Comparison of ENCODE assay signal across 8 cellular contexts in genomic region chr1:220787069-220787614, GRCh38. TPM values are rescaled to one million over a fixed set of nuclear protein-coding genes. Genes with fewer than 3 reads are reported as not detected.
A peak's percentile ranks its signal among the peaks of the same experiment; 100 is the strongest.
DNase-seq lines count a peak whose midpoint lies in the region; ATAC-seq and TF ChIP-seq lines count a peak whose summit lies in the region.

No MANE protein-coding gene starts in this region.

- H3K4me3 ChIP-seq in HL-60 (replicated peaks; ENCODE audit: insufficient read depth, low read length): peak overlapping the region; percentile 44

- H3K27me3 ChIP-seq in HL-60 (ENCODE audit: insufficient read depth, poor library complexity, severe bottlenecking): no peaks in the 10 kb centered on the region

- DNase-seq in 8988T (peak; percentile 56), HL-60 (ENCODE audit: low read depth in 1 of 2, low spot score in 1 of 2) (peak in 1 of 2 experiments; percentile 31), left ventricle myocardium superior (peak; percentile 49), putamen (ENCODE audit: low spot score) (peak; percentile 32), midbrain (lab: John Stamatoyannopoulos, UW) (no peak), activated gamma-delta T cell (lab: John Stamatoyannopoulos, UW) (no peak)

- no peak for TF ChIP-seq CTCF in HL-60 (IDR thresholded peaks at IDR 0.05; ENCODE audit: insufficient read depth, low read length)

- intact Hi-C loops in left ventricle myocardium superior (cut with micrococcal nuclease): no loop called here

- ATAC-seq in GM19023 (IDR thresholded peaks at IDR 0.05; ENCODE audit: unreplicated experiment) (peak; percentile 26), SK-N-SH treated with all-trans-retinoic acid at 6 μM for 48 hours (peak; percentile 38), left ventricle myocardium superior (peak; percentile 42)

- peak overlapping the region; percentile 63 for H3K27ac ChIP-seq in HL-60 (replicated peaks)

TF ChIP-seq in SK-N-SH treated with all-trans-retinoic acid at 6 μM for 48 hours, 23 proteins besides CTCF, POLR2A, EP300 and RAD21:
- TF ChIP-seq ZNF565 (CRISPR knock-in tag; conservative IDR thresholded peaks at IDR 0.05; ENCODE audit: low read depth): no peak

RNA-seq across cellular contexts. Expression of gene MTARC1, which starts 0.4 kb away (rescaled TPM):
- 3.5 TPM for total RNA-seq in left ventricle myocardium superior

RNA-seq across cellular contexts. Expression of gene MTARC2, which starts 39.0 kb away (rescaled TPM):
- total RNA-seq in left ventricle myocardium superior: 24.9 TPM

Comparison
In these comparisons a context has a peak if more than half of its experiments do, and no peak if none do; other contexts are left out.
1. DNase-seq: peak in 8988T (single experiment), left ventricle myocardium superior (single experiment) and putamen (single experiment); none in midbrain (single experiment) and activated gamma-delta T cell (single experiment).
2. Peak in every context shown above with its lines, with median percentiles within 50 percentile points of each other: ATAC-seq.